Comparison of ENCODE assay signal across 25 cellular contexts in genomic region chr1:199866210-199866617, GRCh38.
"Had no signal": no experiment of that assay in that cellular context is flagged by ENCODE, and none has a peak within 500 bp of the region (broad histone marks: within the 10 kb centered on the region; RNA-seq: fewer than 3 reads in every experiment).

No MANE protein-coding gene starts in this region.

- ATAC-seq: activated T-cell treated with anti-CD3 and anti-CD28 coated beads, Interleukin-2, amount 50 U/mL, for 4 hours; left colon; lower lobe of right lung; upper lobe of right lung had no signal

- H3K36me3 ChIP-seq: adrenal gland, ascending aorta, esophagus muscularis mucosa, lower lobe of right lung, prostate gland, spleen, thyroid gland, upper lobe of right lung had no signal

- H3K4me3 ChIP-seq: adrenal gland, ascending aorta, esophagus muscularis mucosa, lower lobe of right lung, prostate gland, spleen, thyroid gland, upper lobe of right lung had no signal

- H3K27me3 ChIP-seq: adrenal gland, ascending aorta, esophagus muscularis mucosa, thyroid gland, upper lobe of right lung had no signal

- H3K27ac ChIP-seq: adrenal gland, ascending aorta, esophagus muscularis mucosa, lower lobe of right lung, prostate gland, spleen, thyroid gland, upper lobe of right lung had no signal

- H3K9me3 ChIP-seq: adrenal gland, ascending aorta, esophagus muscularis mucosa, lower lobe of right lung, prostate gland, spleen, thyroid gland, upper lobe of right lung had no signal

- H3K4me1 ChIP-seq: adrenal gland, ascending aorta, esophagus muscularis mucosa, prostate gland, thyroid gland, upper lobe of right lung had no signal

- H3K36me3 Mint-ChIP-seq: activated naive CD8-positive, alpha-beta T cell; naive B cell had no signal

- DNase-seq: activated naive CD4-positive, alpha-beta T cell; activated T-cell treated with anti-CD3 and anti-CD28 coated beads, Interleukin-2, amount 50 U/mL, for 4 hours; adrenal gland; central memory CD4-positive, alpha-beta T cell; dermis blood vessel endothelial cell; effector CD8-positive, alpha-beta T cell; glutamatergic neuron; hippocampal formation; left colon; lower lobe of right lung; mesendoderm; naive B cell; spleen; stimulated activated CD4-positive, alpha-beta T cell treated with anti-CD3 and anti-CD28 coated beads, Interleukin-4, amount 100 ng/mL, for 4 hours; substantia nigra; T-helper 1 cell; thyroid gland; upper lobe of right lung had no signal

- H3K4me1 Mint-ChIP-seq: neural crest cell had no signal

- H3K9me3 Mint-ChIP-seq: activated T-cell treated with anti-CD3 and anti-CD28 coated beads, Interleukin-2, amount 50 U/mL, for 4 hours; activated T-helper 2 cell treated with anti-CD3 and anti-CD28 coated beads, Interferon-gamma antibody, Interleukin-2, Interleukin-4, amounts not matched to agents 10 μg/mL and 5 μg/mL and 100 μg/mL, durations not matched to agents 14 hours and 24 hours and 36 hours; naive B cell; neural crest cell; stimulated activated naive CD8-positive, alpha-beta T cell treated with anti-CD3 and anti-CD28 coated beads, Interleukin-15, Interleukin-2, amounts not matched to agents 100 ng/mL and 50 ng/mL, for 24 hours had no signal

- H3K4me3 Mint-ChIP-seq: activated naive CD8-positive, alpha-beta T cell; activated T-cell treated with anti-CD3 and anti-CD28 coated beads, Interleukin-2, amount 50 U/mL, for 4 hours; neural crest cell; stimulated activated naive CD8-positive, alpha-beta T cell treated with anti-CD3 and anti-CD28 coated beads, Interleukin-15, Interleukin-2, amounts not matched to agents 100 ng/mL and 50 ng/mL, for 24 hours had no signal

- H3K27ac Mint-ChIP-seq: activated naive CD8-positive, alpha-beta T cell; activated T-helper 2 cell treated with anti-CD3 and anti-CD28 coated beads, Interferon-gamma antibody, Interleukin-2, Interleukin-4, amounts not matched to agents 10 μg/mL and 5 μg/mL and 100 μg/mL, durations not matched to agents 14 hours and 24 hours and 36 hours; stimulated activated naive CD8-positive, alpha-beta T cell treated with anti-CD3 and anti-CD28 coated beads, Interleukin-15, Interleukin-2, amounts not matched to agents 100 ng/mL and 50 ng/mL, for 24 hours had no signal
